38 cellular contexts compared by ENCODE assay signal in genomic region chr10:120285408-120285807, GRCh38.
"Had no signal": no experiment of that assay in that cellular context is flagged by ENCODE, and none has a peak within 500 bp of the region (broad histone marks: within the 10 kb centered on the region; RNA-seq: fewer than 3 reads in every experiment).

No MANE protein-coding gene starts in this region.

- H3K36me3 ChIP-seq: adrenal gland, ascending aorta, brain microvascular endothelial cell, breast epithelium, cardiac muscle cell had no signal

- H3K9me3 Mint-ChIP-seq: activated naive CD4-positive, alpha-beta T cell treated with anti-CD3 and anti-CD28 coated beads for 36 hours; activated naive CD4-positive, alpha-beta T cell treated with anti-CD3 and anti-CD28 coated beads, Interleukin-2, amount 10 ng/mL, durations not matched to agents 7 days and 5 days; activated naive CD4-positive, alpha-beta T cell treated with anti-CD3 and anti-CD28 coated beads, Interleukin-2, amount 50 U/mL, for 24 hours; activated naive CD4-positive, alpha-beta T cell treated with anti-CD3 and anti-CD28 coated beads, Interleukin-2, amount 50 U/mL, for 72 hours; activated naive CD8-positive, alpha-beta T cell treated with anti-CD3 and anti-CD28 coated beads for 36 hours; activated naive CD8-positive, alpha-beta T cell treated with anti-CD3 and anti-CD28 coated beads, Interleukin-2, amount 10 ng/mL, durations not matched to agents 7 days and 5 days; activated naive CD8-positive, alpha-beta T cell treated with anti-CD3 and anti-CD28 coated beads, Interleukin-2, amount 50 U/mL, for 24 hours; activated T-cell treated with anti-CD3 and anti-CD28 coated beads, Interleukin-2, amount 50 U/mL, for 24 hours; activated T-cell treated with anti-CD3 and anti-CD28 coated beads, Interleukin-2, amount 50 U/mL, for 4 hours; activated T-cell treated with anti-CD3 and anti-CD28 coated beads, Interleukin-2, amount 50 U/mL, for 72 hours; activated T-helper 1 cell treated with anti-CD3 and anti-CD28 coated beads, Interleukin-12 subunit alpha, Interleukin-12 subunit beta, Interleukin-2, Interleukin-4 antibody, amounts not matched to agents 30 ng/mL and 10 ng/mL and 1 ng/mL, durations not matched to agents 14 hours and 24 hours and 36 hours; activated T-helper 17 cell treated with anti-CD3 and anti-CD28 coated beads, Interleukin-2, amount 50 U/mL, for 72 hours; activated T-helper 2 cell treated with anti-CD3 and anti-CD28 coated beads, Interferon-gamma antibody, Interleukin-2, Interleukin-4, amounts not matched to agents 10 μg/mL and 5 μg/mL and 100 μg/mL, durations not matched to agents 14 hours and 24 hours and 36 hours; brain; central memory CD8-positive, alpha-beta T cell had no signal

- H3K36me3 Mint-ChIP-seq: activated naive CD4-positive, alpha-beta T cell treated with anti-CD3 and anti-CD28 coated beads, Interleukin-2, amount 10 ng/mL, durations not matched to agents 7 days and 5 days; activated naive CD4-positive, alpha-beta T cell treated with anti-CD3 and anti-CD28 coated beads, Interleukin-2, amount 50 U/mL, for 24 hours; activated naive CD4-positive, alpha-beta T cell treated with anti-CD3 and anti-CD28 coated beads, Interleukin-2, amount 50 U/mL, for 72 hours; activated naive CD8-positive, alpha-beta T cell; activated naive CD8-positive, alpha-beta T cell treated with anti-CD3 and anti-CD28 coated beads for 36 hours; activated naive CD8-positive, alpha-beta T cell treated with anti-CD3 and anti-CD28 coated beads, Interleukin-2, amount 10 ng/mL, durations not matched to agents 7 days and 5 days; brain had no signal

- H3K4me1 Mint-ChIP-seq: activated naive CD4-positive, alpha-beta T cell treated with anti-CD3 and anti-CD28 coated beads, Interleukin-2, amount 10 ng/mL, durations not matched to agents 7 days and 5 days; activated naive CD4-positive, alpha-beta T cell treated with anti-CD3 and anti-CD28 coated beads, Interleukin-2, amount 50 U/mL, for 24 hours; activated naive CD8-positive, alpha-beta T cell treated with anti-CD3 and anti-CD28 coated beads for 36 hours; activated naive CD8-positive, alpha-beta T cell treated with anti-CD3 and anti-CD28 coated beads, Interleukin-2, amount 10 ng/mL, durations not matched to agents 7 days and 5 days; activated naive CD8-positive, alpha-beta T cell treated with anti-CD3 and anti-CD28 coated beads, Interleukin-2, amount 50 U/mL, for 24 hours; activated T-helper 17 cell treated with anti-CD3 and anti-CD28 coated beads, Interleukin-2, amount 50 U/mL, for 72 hours; central memory CD8-positive, alpha-beta T cell had no signal

- DNase-seq: activated effector memory CD4-positive, alpha-beta T cell treated with anti-CD3 and anti-CD28 coated beads, Interleukin-2, amount 50 U/mL, for 16 hours; activated effector memory CD4-positive, alpha-beta T cell treated with Interleukin-2 at 50 U/mL for 16 hours; activated gamma-delta T cell; activated gamma-delta T cell treated with Interleukin-2 at 50 U/mL for 16 hours; activated naive CD4-positive, alpha-beta T cell; activated naive CD4-positive, alpha-beta T cell treated with anti-CD3 and anti-CD28 coated beads for 36 hours; activated naive CD4-positive, alpha-beta T cell treated with anti-CD3 and anti-CD28 coated beads, Interleukin-2, amount 10 ng/mL, durations not matched to agents 7 days and 5 days; activated naive CD4-positive, alpha-beta T cell treated with anti-CD3 and anti-CD28 coated beads, Interleukin-2, amount 50 U/mL, for 16 hours; activated naive CD4-positive, alpha-beta T cell treated with Interleukin-2 at 50 U/mL for 16 hours; activated naive CD8-positive, alpha-beta T cell treated with anti-CD3 and anti-CD28 coated beads for 36 hours; activated naive CD8-positive, alpha-beta T cell treated with anti-CD3 and anti-CD28 coated beads, Interleukin-2, amount 10 ng/mL, durations not matched to agents 7 days and 5 days; activated naive CD8-positive, alpha-beta T cell treated with anti-CD3 and anti-CD28 coated beads, Interleukin-2, amount 50 U/mL, for 24 hours; activated T-cell treated with anti-CD3 and anti-CD28 coated beads, Interleukin-2, amount 50 U/mL, for 1 hour; activated T-cell treated with anti-CD3 and anti-CD28 coated beads, Interleukin-2, amount 50 U/mL, for 24 hours; activated T-cell treated with anti-CD3 and anti-CD28 coated beads, Interleukin-2, amount 50 U/mL, for 4 hours; activated T-cell treated with anti-CD3 and anti-CD28 coated beads, Interleukin-2, amount 50 U/mL, for 48 hours; activated T-cell treated with anti-CD3 and anti-CD28 coated beads, Interleukin-2, amount 50 U/mL, for 72 hours; adrenal gland; amniotic stem cell; amygdala; anterior cingulate cortex; aorta; body of pancreas; brain microvascular endothelial cell; caudate nucleus; central memory CD4-positive, alpha-beta T cell; cerebellar nuclear complex had no signal

- H3K27ac Mint-ChIP-seq: activated naive CD4-positive, alpha-beta T cell treated with anti-CD3 and anti-CD28 coated beads for 36 hours; activated naive CD4-positive, alpha-beta T cell treated with anti-CD3 and anti-CD28 coated beads, Interleukin-2, amount 10 ng/mL, durations not matched to agents 7 days and 5 days; activated naive CD4-positive, alpha-beta T cell treated with anti-CD3 and anti-CD28 coated beads, Interleukin-2, amount 50 U/mL, for 24 hours; activated naive CD4-positive, alpha-beta T cell treated with anti-CD3 and anti-CD28 coated beads, Interleukin-2, amount 50 U/mL, for 72 hours; activated naive CD8-positive, alpha-beta T cell; activated naive CD8-positive, alpha-beta T cell treated with anti-CD3 and anti-CD28 coated beads for 36 hours; activated naive CD8-positive, alpha-beta T cell treated with anti-CD3 and anti-CD28 coated beads, Interleukin-2, amount 10 ng/mL, durations not matched to agents 7 days and 5 days; activated naive CD8-positive, alpha-beta T cell treated with anti-CD3 and anti-CD28 coated beads, Interleukin-2, amount 50 U/mL, for 24 hours; activated T-cell treated with anti-CD3 and anti-CD28 coated beads, Interleukin-2, amount 50 U/mL, for 24 hours; activated T-cell treated with anti-CD3 and anti-CD28 coated beads, Interleukin-2, amount 50 U/mL, for 72 hours; activated T-helper 1 cell treated with anti-CD3 and anti-CD28 coated beads, Interleukin-12 subunit alpha, Interleukin-12 subunit beta, Interleukin-2, Interleukin-4 antibody, amounts not matched to agents 30 ng/mL and 10 ng/mL and 1 ng/mL, durations not matched to agents 14 hours and 24 hours and 36 hours; activated T-helper 17 cell treated with anti-CD3 and anti-CD28 coated beads, Interleukin-2, amount 50 U/mL, for 72 hours; activated T-helper 2 cell treated with anti-CD3 and anti-CD28 coated beads, Interferon-gamma antibody, Interleukin-2, Interleukin-4, amounts not matched to agents 10 μg/mL and 5 μg/mL and 100 μg/mL, durations not matched to agents 14 hours and 24 hours and 36 hours; brain had no signal

- H3K4me1 ChIP-seq: adrenal gland, ascending aorta, body of pancreas, breast epithelium had no signal

- H3K9me3 ChIP-seq: adrenal gland, ascending aorta, body of pancreas, breast epithelium had no signal

- H3K27ac ChIP-seq: adrenal gland, ascending aorta, body of pancreas, brain microvascular endothelial cell, breast epithelium, cardiac muscle cell had no signal

- H3K4me3 ChIP-seq: adrenal gland, ascending aorta, body of pancreas, breast epithelium, cardiac muscle cell had no signal

- ATAC-seq: activated naive CD4-positive, alpha-beta T cell treated with anti-CD3 and anti-CD28 coated beads, Interleukin-2, amount 50 U/mL, for 72 hours; activated naive CD8-positive, alpha-beta T cell treated with anti-CD3 and anti-CD28 coated beads, Interleukin-2, amount 50 U/mL, for 24 hours; activated T-cell treated with anti-CD3 and anti-CD28 coated beads, Interleukin-2, amount 50 U/mL, for 4 hours; activated T-cell treated with anti-CD3 and anti-CD28 coated beads, Interleukin-2, amount 50 U/mL, for 72 hours; activated T-helper 17 cell treated with anti-CD3 and anti-CD28 coated beads, Interleukin-2, amount 50 U/mL, for 72 hours; body of pancreas had no signal

- H3K27me3 ChIP-seq: ascending aorta, body of pancreas, brain microvascular endothelial cell, breast epithelium, cardiac muscle cell had no signal

- H3K27me3 Mint-ChIP-seq: activated naive CD8-positive, alpha-beta T cell treated with anti-CD3 and anti-CD28 coated beads, Interleukin-2, amount 50 U/mL, for 24 hours had no signal

- H3K4me3 Mint-ChIP-seq: activated naive CD4-positive, alpha-beta T cell treated with anti-CD3 and anti-CD28 coated beads for 36 hours; activated naive CD4-positive, alpha-beta T cell treated with anti-CD3 and anti-CD28 coated beads, Interleukin-2, amount 10 ng/mL, durations not matched to agents 7 days and 5 days; activated naive CD4-positive, alpha-beta T cell treated with anti-CD3 and anti-CD28 coated beads, Interleukin-2, amount 50 U/mL, for 24 hours; activated naive CD8-positive, alpha-beta T cell; activated naive CD8-positive, alpha-beta T cell treated with anti-CD3 and anti-CD28 coated beads for 36 hours; activated naive CD8-positive, alpha-beta T cell treated with anti-CD3 and anti-CD28 coated beads, Interleukin-2, amount 10 ng/mL, durations not matched to agents 7 days and 5 days; activated naive CD8-positive, alpha-beta T cell treated with anti-CD3 and anti-CD28 coated beads, Interleukin-2, amount 50 U/mL, for 24 hours; activated T-cell treated with anti-CD3 and anti-CD28 coated beads, Interleukin-2, amount 50 U/mL, for 24 hours; activated T-cell treated with anti-CD3 and anti-CD28 coated beads, Interleukin-2, amount 50 U/mL, for 4 hours; activated T-cell treated with anti-CD3 and anti-CD28 coated beads, Interleukin-2, amount 50 U/mL, for 72 hours; activated T-helper 1 cell treated with anti-CD3 and anti-CD28 coated beads, Interleukin-12 subunit alpha, Interleukin-12 subunit beta, Interleukin-2, Interleukin-4 antibody, amounts not matched to agents 30 ng/mL and 10 ng/mL and 1 ng/mL, durations not matched to agents 14 hours and 24 hours and 36 hours; activated T-helper 17 cell treated with anti-CD3 and anti-CD28 coated beads, Interleukin-2, amount 50 U/mL, for 72 hours; brain; central memory CD8-positive, alpha-beta T cell had no signal
